Comparison of ENCODE assay signal across 21 cellular contexts in genomic region chr11:1271002-1271401, GRCh38. TPM values are rescaled to one million over a fixed set of nuclear protein-coding genes. Genes with fewer than 3 reads are reported as not detected.
DNase-seq lines count a peak whose midpoint lies in the region; ATAC-seq lines count a peak whose summit lies in the region.
"Had no signal": no experiment of that assay in that cellular context is flagged by ENCODE, and none has a peak within 500 bp of the region (broad histone marks: within the 10 kb centered on the region; RNA-seq: fewer than 3 reads in every experiment).

No MANE protein-coding gene starts in this region.

- H4K20me1 ChIP-seq in GM23248 (ENCODE audit: insufficient read depth), result no peaks in the 10 kb centered on the region

- no peak overlapping the region for H3K4me3 Mint-ChIP-seq in naive thymus-derived CD4-positive, alpha-beta T cell
- H3K4me3 Mint-ChIP-seq: dendritic cell treated with granulocyte-macrophage colony-stimulating factor and Interleukin-4, amounts not matched to agents 40 ng/mL and 50 ng/mL, for 4 days had no signal

- no peak overlapping the region for H3K9ac ChIP-seq in GM23248

- POLR2A ChIA-PET in naive thymus-derived CD4-positive, alpha-beta T cell (lab: Charles Lee), result interaction anchor here (1.0 kb wide), 1 partner anchor 8 kb away, joined by 3 read pairs; no protein-coding TSS in a partner anchor

- WGBS in GM23248 (ENCODE audit: low coverage in 1 of 2, low lambda C conversion rate in 2 of 2, missing lambda C conversion rate in 2 of 2), 2 experiments, result 38 to 43% methylated on average over 13 of the region's 13 CpGs

- H3K9me2 ChIP-seq in GM23248 (ENCODE audit: insufficient read depth), result no peaks in the 10 kb centered on the region

- H3K4me3 ChIP-seq in GM23248, result no peak overlapping the region
- H3K4me3 ChIP-seq in naive thymus-derived CD4-positive, alpha-beta T cell (ENCODE audit: low read length), result no peak overlapping the region
- H3K4me3 ChIP-seq: heart left ventricle, ovary, PC-9 had no signal

- no peaks in the 10 kb centered on the region for H3K36me3 ChIP-seq in GM23248 (ENCODE audit: low read depth)
- peaks cover 0 to 16% (median 0%) of the 10 kb centered on the region in 3 experiments for H3K36me3 ChIP-seq in naive thymus-derived CD4-positive, alpha-beta T cell (ENCODE audit: control insufficient read depth in 2 of 3, insufficient read depth in 3 of 3, low read length in 3 of 3)
- H3K36me3 ChIP-seq: ovary had no signal

- H3K9me3 Mint-ChIP-seq in naive thymus-derived CD4-positive, alpha-beta T cell, result no peaks in the 10 kb centered on the region

- CTCF ChIA-PET in naive thymus-derived CD4-positive, alpha-beta T cell (lab: Charles Lee), result no interaction called here

- DNase-seq in GM23248 (peak; percentile 15), left ventricle myocardium superior (peak; percentile 25), non-pigmented ciliary epithelial cell (ENCODE audit: low read depth) (peak; percentile 2), COR-L47 (lab: John Stamatoyannopoulos, UW) (no peak), middle frontal gyrus (ENCODE audit: extremely low spot score, low spot score) (no peak)
- no peak for DNase-seq in naive thymus-derived CD4-positive, alpha-beta T cell
- no peak for DNase-seq in stimulated activated naive CD8-positive, alpha-beta T cell treated with anti-CD3 and anti-CD28 coated beads, Interleukin-15, Interleukin-2, amounts not matched to agents 100 U/mL and 50 U/mL, for 24 hours
- DNase-seq: activated CD4-positive, alpha-beta T cell treated with anti-CD3 and anti-CD28 coated beads for 48 hours; activated effector memory CD4-positive, alpha-beta T cell treated with Interleukin-2 at 50 U/mL for 16 hours; amygdala; Caco-2; GOT3; NCI-H2081; NCI-H524 treated with DMSO at 0.1 percent for 48 hours; ovary; PC-9 had no signal

- ATAC-seq in left ventricle myocardium superior, result no peak
- ATAC-seq in naive thymus-derived CD4-positive, alpha-beta T cell, result no peak
- ATAC-seq in stimulated activated naive CD8-positive, alpha-beta T cell treated with anti-CD3 and anti-CD28 coated beads, Interleukin-15, Interleukin-2, amounts not matched to agents 100 U/mL and 50 U/mL, for 24 hours, result no peak
- ATAC-seq: heart left ventricle had no signal

- intact Hi-C loops in left ventricle myocardium superior (cut with micrococcal nuclease), result no loop called here
- intact Hi-C loops in naive thymus-derived CD4-positive, alpha-beta T cell (cut with micrococcal nuclease), result no loop called here

- H3K9me3 ChIP-seq in GM23248 (ENCODE audit: low read depth), result no peaks in the 10 kb centered on the region
- H3K9me3 ChIP-seq in naive thymus-derived CD4-positive, alpha-beta T cell (ENCODE audit: control insufficient read depth in 2 of 3, low read length in 3 of 3), result no peaks in the 10 kb centered on the region
- H3K9me3 ChIP-seq: heart left ventricle, ovary had no signal

- no peak overlapping the region for H3K4me2 ChIP-seq in GM23248 (ENCODE audit: unreplicated experiment)
- H3K4me2 ChIP-seq: PC-9 had no signal

- peaks cover 0 to 18% (median 0%) of the 10 kb centered on the region in 7 donors for H3K4me1 Mint-ChIP-seq in naive thymus-derived CD4-positive, alpha-beta T cell

- no peaks in the 10 kb centered on the region for H3F3A ChIP-seq in GM23248 (ENCODE audit: insufficient read depth)

- in situ Hi-C loops in GM23248 (cut with MboI), result no loop called here

- no peak overlapping the region for H3K27ac ChIP-seq in GM23248
- peak overlapping the region; percentile 45 for H3K27ac ChIP-seq in angular gyrus (ENCODE audit: low read depth, low read length)
- H3K27ac ChIP-seq in naive thymus-derived CD4-positive, alpha-beta T cell (ENCODE audit: low read depth, low read length), result no peak overlapping the region
- H3K27ac ChIP-seq: heart left ventricle, ovary, PC-9 had no signal

- H3K36me3 Mint-ChIP-seq in naive thymus-derived CD4-positive, alpha-beta T cell, result peaks cover 0 to 8% (median 0%) of the 10 kb centered on the region in 5 donors

- no peaks in the 10 kb centered on the region for H3K79me2 ChIP-seq in GM23248 (ENCODE audit: insufficient read depth)

- no peak overlapping the region for H3K27ac Mint-ChIP-seq in naive thymus-derived CD4-positive, alpha-beta T cell
- H3K27ac Mint-ChIP-seq: dendritic cell treated with granulocyte-macrophage colony-stimulating factor and Interleukin-4, amounts not matched to agents 40 ng/mL and 50 ng/mL, for 4 days had no signal

- H2AFZ ChIP-seq in GM23248, result no peak overlapping the region
- H2AFZ ChIP-seq: PC-9 had no signal

- H3K4me1 ChIP-seq in GM23248 (ENCODE audit: insufficient read depth), result no peaks in the 10 kb centered on the region
- H3K4me1 ChIP-seq in naive thymus-derived CD4-positive, alpha-beta T cell (ENCODE audit: control insufficient read depth in 2 of 2, insufficient read depth in 2 of 2, low read length in 2 of 2), result no peaks in the 10 kb centered on the region
- H3K4me1 ChIP-seq: Caco-2 had no signal

- no peaks in the 10 kb centered on the region for H3K27me3 ChIP-seq in GM23248 (replicated peaks; ENCODE audit: insufficient read depth)
- H3K27me3 ChIP-seq in naive thymus-derived CD4-positive, alpha-beta T cell (ENCODE audit: control insufficient read depth in 2 of 2, insufficient read depth in 2 of 2, low read length in 2 of 2), result no peaks in the 10 kb centered on the region
- H3K27me3 ChIP-seq: heart left ventricle, ovary had no signal

- H3K27me3 Mint-ChIP-seq in naive thymus-derived CD4-positive, alpha-beta T cell, result no peaks in the 10 kb centered on the region
- H3K27me3 Mint-ChIP-seq: dendritic cell treated with granulocyte-macrophage colony-stimulating factor and Interleukin-4, amounts not matched to agents 40 ng/mL and 50 ng/mL, for 4 days had no signal

RNA-seq across cellular contexts. Expression of gene TOLLIP, which starts 38.4 kb away (rescaled TPM):
- total RNA-seq in GM23248 (2014; rRNA removed; shearing (Covaris generic)), result 27.3 and 41.7 TPM in 2 replicates
- 53.6 and 57.7 TPM in 2 replicates for polyA plus RNA-seq in GM23248 (2016; fragmentation: Nextera tagmentation; extraction: Ambion mirVana)
- total RNA-seq in left ventricle myocardium superior, result 50.2 TPM
- 10 to 100 TPM; 39.8 to 63.8 (median 48.7) TPM for total RNA-seq in naive thymus-derived CD4-positive, alpha-beta T cell
- polyA plus RNA-seq in naive thymus-derived CD4-positive, alpha-beta T cell, result 10 to 100 TPM; 20.9 to 26.5 TPM

RNA-seq across cellular contexts. Expression of gene MUC5B, which starts 48.1 kb away (rescaled TPM):
- not detected in 2 replicates for total RNA-seq in GM23248 (2014; rRNA removed; shearing (Covaris generic))
- polyA plus RNA-seq in GM23248 (2016; fragmentation: Nextera tagmentation; extraction: Ambion mirVana), result not detected in 2 replicates
- total RNA-seq in left ventricle myocardium superior, result not detected
- total RNA-seq in naive thymus-derived CD4-positive, alpha-beta T cell, result not detected
- polyA plus RNA-seq in naive thymus-derived CD4-positive, alpha-beta T cell, result not detected
- total RNA-seq: Caco-2, heart left ventricle, skeletal muscle tissue had no signal
- polyA plus RNA-seq: keratinocyte had no signal

Comparison
In these comparisons a context has a peak if more than half of its experiments do, and no peak if none do; other contexts are left out.
1. DNase-seq: peak in GM23248 (single experiment), left ventricle myocardium superior (single experiment) and non-pigmented ciliary epithelial cell (single experiment); none in COR-L47 (single experiment), middle frontal gyrus (single experiment), naive thymus-derived CD4-positive, alpha-beta T cell (0 of 9) and stimulated activated naive CD8-positive, alpha-beta T cell treated with anti-CD3 and anti-CD28 coated beads, Interleukin-15, Interleukin-2, amounts not matched to agents 100 U/mL and 50 U/mL, for 24 hours (single experiment).